11 cellular contexts compared by ENCODE assay signal in the genomic region with DNA sequence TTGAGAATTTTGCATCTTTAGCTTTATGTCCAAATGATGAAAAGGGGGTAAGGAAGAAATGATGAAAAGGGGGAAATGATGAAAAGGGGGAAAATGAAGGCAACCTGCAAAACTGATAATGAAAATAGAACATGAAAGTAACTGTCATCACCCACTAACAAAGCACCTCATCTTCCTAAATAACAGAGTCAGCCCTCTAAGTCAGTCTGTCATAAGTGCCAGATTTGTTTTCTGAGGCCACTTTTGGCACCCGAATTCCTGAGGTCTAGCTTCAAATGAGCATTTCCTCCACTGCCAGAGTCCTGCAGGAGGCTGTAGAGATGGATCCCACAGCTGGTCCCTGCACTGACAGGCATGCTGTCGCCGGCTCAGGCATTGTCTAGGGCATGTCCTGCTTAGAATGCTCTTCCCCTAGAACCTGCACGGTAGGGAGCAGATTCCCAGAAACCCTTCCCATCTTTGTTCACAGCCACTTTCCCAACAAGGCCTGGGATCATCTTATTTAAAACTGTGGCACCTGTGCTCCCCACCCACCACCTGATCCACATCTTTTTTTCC.
A peak's percentile ranks its signal among the peaks of the same experiment; 100 is the strongest.
DNase-seq lines count a peak whose midpoint lies in the region; ATAC-seq and TF ChIP-seq lines count a peak whose summit lies in the region.
"Had no signal": no experiment of that assay in that cellular context is flagged by ENCODE, and none has a peak within 500 bp of the region (broad histone marks: within the 10 kb centered on the region; RNA-seq: fewer than 3 reads in every experiment).

No MANE protein-coding gene starts in this region.

- DNase-seq in GM10266 (ENCODE audit: extremely low spot score) (peak; percentile 15), coronary artery (ENCODE audit: low spot score) (no peak), AG08396 (ENCODE audit: low spot score) (no peak), T-helper 9 cell (no peak), SHP77 (lab: John Stamatoyannopoulos, UW) (no peak), NCI-H446 treated with DMSO at 0.1 percent for 48 hours (lab: John Stamatoyannopoulos, UW) (no peak)
- DNase-seq: activated CD4-positive, alpha-beta T cell treated with anti-CD3 and anti-CD28 coated beads, Interleukin-2, amount 50 U/mL, for 48 hours had no signal

- TF ChIP-seq CTCF in GM10266 (IDR thresholded peaks at IDR 0.05; ENCODE audit: control insufficient read depth, insufficient read depth, low read depth, missing control alignments): no peak
- TF ChIP-seq CTCF in coronary artery (IDR thresholded peaks at IDR 0.05): no peak

- ATAC-seq in GM19025 (IDR thresholded peaks at IDR 0.05; ENCODE audit: low read depth, unreplicated experiment) (peak; percentile 29), HG02938 (IDR thresholded peaks at IDR 0.05; ENCODE audit: unreplicated experiment) (peak; percentile 29)
- ATAC-seq: body of pancreas had no signal

- peak overlapping the region in 1 of 2 donors; percentile 54 for H3K27ac ChIP-seq in coronary artery
- H3K27ac ChIP-seq: body of pancreas had no signal

- H3K4me3 ChIP-seq in coronary artery: peak overlapping the region; percentile 44
- H3K4me3 ChIP-seq: body of pancreas, vagina had no signal
